ENCODE assay signal across 9 cellular contexts in genomic region chr4:56575820-56576429, GRCh38.
A peak's percentile ranks its signal among the peaks of the same experiment; 100 is the strongest.
DNase-seq lines count a peak whose midpoint lies in the region; ATAC-seq and TF ChIP-seq lines count a peak whose summit lies in the region.
"Had no signal": no experiment of that assay in that cellular context is flagged by ENCODE, and none has a peak within 500 bp of the region (broad histone marks: within the 10 kb centered on the region; RNA-seq: fewer than 3 reads in every experiment).

No MANE protein-coding gene starts in this region.

- H3K79me2 ChIP-seq in GM23338 (replicated peaks; ENCODE audit: insufficient read depth) = no peaks in the 10 kb centered on the region

- peaks cover 4% of the 10 kb centered on the region for H3K27me3 Mint-ChIP-seq in GM23338 (ENCODE audit: insufficient read depth, low read depth, poor library complexity)

- TF ChIP-seq POLR2A in testis (IDR thresholded peaks at IDR 0.05) = no peak

- no peaks in the 10 kb centered on the region; the same call in 1 of the 2 replicates for H3K36me3 ChIP-seq in GM23338 (ENCODE audit: insufficient read depth)
- H3K36me3 ChIP-seq in RWPE2 (ENCODE audit: low read depth) = no peaks in the 10 kb centered on the region
- no peaks in the 10 kb centered on the region for H3K36me3 ChIP-seq in testis (ENCODE audit: low read depth, missing control alignments)
- H3K36me3 ChIP-seq: HAP-1 had no signal

- no peak overlapping the region for H3K4me3 ChIP-seq in GM23338
- H3K4me3 ChIP-seq in RWPE2 (ENCODE audit: severe bottlenecking) = no peak overlapping the region
- no peak overlapping the region for H3K4me3 ChIP-seq in testis
- H3K4me3 ChIP-seq: HAP-1 had no signal

- no peak overlapping the region for H3K27ac ChIP-seq in GM23338 (ENCODE audit: low read depth)
- H3K27ac ChIP-seq in RWPE2 (ENCODE audit: poor library complexity, severe bottlenecking) = no peak overlapping the region
- H3K27ac ChIP-seq in testis = no peak overlapping the region

- no peaks in the 10 kb centered on the region for H4K20me1 ChIP-seq in GM23338 (replicated peaks; ENCODE audit: insufficient read depth)

- H3K9me2 ChIP-seq in GM23338 (ENCODE audit: insufficient read depth) = no peaks in the 10 kb centered on the region

- TF ChIP-seq CTCF in GM23338 (conservative IDR thresholded peaks at IDR 0.05; ENCODE audit: low read depth in 2 of 2) (peak; percentile 53 to 62), RWPE2 (IDR thresholded peaks at IDR 0.05; ENCODE audit: poor library complexity, severe bottlenecking) (peak; percentile 79), testis (IDR thresholded peaks at IDR 0.05) (peak; percentile 38 to 54 (median 45))

- ATAC-seq in GM23338 (no peak), RWPE2 (ENCODE audit: low read depth) (peak; percentile 53; the same call in 1 of the 3 replicates), HG02588 (IDR thresholded peaks at IDR 0.05; ENCODE audit: unreplicated experiment) (no peak)

- H3F3A ChIP-seq in GM23338 (replicated peaks; ENCODE audit: low read depth) = no peaks in the 10 kb centered on the region

- H3K4me1 ChIP-seq in GM23338 (ENCODE audit: insufficient read depth) = no peaks in the 10 kb centered on the region
- no peaks in the 10 kb centered on the region for H3K4me1 ChIP-seq in RWPE2 (ENCODE audit: insufficient read depth, poor library complexity, severe bottlenecking)
- no peaks in the 10 kb centered on the region for H3K4me1 ChIP-seq in testis
- H3K4me1 ChIP-seq: HAP-1 had no signal

- no peak overlapping the region for H3K4me2 ChIP-seq in GM23338

- no peaks in the 10 kb centered on the region for H3K27me3 ChIP-seq in GM23338 (ENCODE audit: insufficient read depth)
- H3K27me3 ChIP-seq in RWPE2 (ENCODE audit: insufficient read depth, poor library complexity, severe bottlenecking) = no peaks in the 10 kb centered on the region
- no peaks in the 10 kb centered on the region for H3K27me3 ChIP-seq in testis

- intact Hi-C loops in testis (cut with DNase I; ENCODE audit: low total_unique reads) = loop anchor here (10.0 kb wide), 1 partner anchor 219 kb away; no protein-coding TSS in a partner anchor

- no peaks in the 10 kb centered on the region for H3K9me3 Mint-ChIP-seq in GM23338

- H3K9me3 ChIP-seq in RWPE2 (ENCODE audit: severe bottlenecking) (no peaks in the 10 kb centered on the region), testis (no peaks in the 10 kb centered on the region)
- H3K9me3 ChIP-seq: HAP-1 had no signal

- no peaks in the 10 kb centered on the region for H3K4me1 Mint-ChIP-seq in GM23338

- no peak overlapping the region for H2AFZ ChIP-seq in GM23338

- WGBS in testis, 2 donors = 24 to 39% methylated on average over 1 of the region's 1 CpG

- no peak overlapping the region for H3K27ac Mint-ChIP-seq in GM23338

- no peak overlapping the region for H3K4me3 Mint-ChIP-seq in GM23338

- no peaks in the 10 kb centered on the region for H3K36me3 Mint-ChIP-seq in GM23338 (ENCODE audit: low read depth)

- DNase-seq in AG08395 (ENCODE audit: low spot score) (peak; percentile 52), GM23338 (ENCODE audit: low spot score) (peak; percentile 41), RWPE2 (ENCODE audit: low spot score) (no peak), globus pallidus (ENCODE audit: low spot score) (peak; percentile 0), testis (no peak), NCI-H2029 treated with DMSO at 0.1 percent for 48 hours (lab: John Stamatoyannopoulos, UW) (no peak), ecto neural progenitor cell (ENCODE audit: low spot score) (no peak)

TF ChIP-seq in GM23338, 12 proteins besides CTCF, POLR2A, EP300 and RAD21 (continues in another document):
- TF ChIP-seq ZNF114 (CRISPR knock-in tag; IDR thresholded peaks at IDR 0.05) (no peak), REST (IDR thresholded peaks at IDR 0.05; ENCODE audit: unreplicated experiment) (no peak), ZNF462 (CRISPR knock-in tag; IDR thresholded peaks at IDR 0.05) (no peak), JUNB (IDR thresholded peaks at IDR 0.05; ENCODE audit: unreplicated experiment) (no peak), CREB1 (CRISPR knock-in tag; IDR thresholded peaks at IDR 0.05; ENCODE audit: low read depth) (no peak)

Comparison
In these comparisons a context has a peak if more than half of its experiments do, and no peak if none do; other contexts are left out.
1. DNase-seq: peak in AG08395 (single experiment), GM23338 (single experiment) and globus pallidus (single experiment); none in RWPE2 (single experiment), testis (single experiment), NCI-H2029 treated with DMSO at 0.1 percent for 48 hours (single experiment) and ecto neural progenitor cell (single experiment).
2. Peak in every context shown above with its lines, with median percentiles within 50 percentile points of each other: CTCF ChIP-seq.